Comparison of ENCODE assay signal across 8 cellular contexts in the genomic region with DNA sequence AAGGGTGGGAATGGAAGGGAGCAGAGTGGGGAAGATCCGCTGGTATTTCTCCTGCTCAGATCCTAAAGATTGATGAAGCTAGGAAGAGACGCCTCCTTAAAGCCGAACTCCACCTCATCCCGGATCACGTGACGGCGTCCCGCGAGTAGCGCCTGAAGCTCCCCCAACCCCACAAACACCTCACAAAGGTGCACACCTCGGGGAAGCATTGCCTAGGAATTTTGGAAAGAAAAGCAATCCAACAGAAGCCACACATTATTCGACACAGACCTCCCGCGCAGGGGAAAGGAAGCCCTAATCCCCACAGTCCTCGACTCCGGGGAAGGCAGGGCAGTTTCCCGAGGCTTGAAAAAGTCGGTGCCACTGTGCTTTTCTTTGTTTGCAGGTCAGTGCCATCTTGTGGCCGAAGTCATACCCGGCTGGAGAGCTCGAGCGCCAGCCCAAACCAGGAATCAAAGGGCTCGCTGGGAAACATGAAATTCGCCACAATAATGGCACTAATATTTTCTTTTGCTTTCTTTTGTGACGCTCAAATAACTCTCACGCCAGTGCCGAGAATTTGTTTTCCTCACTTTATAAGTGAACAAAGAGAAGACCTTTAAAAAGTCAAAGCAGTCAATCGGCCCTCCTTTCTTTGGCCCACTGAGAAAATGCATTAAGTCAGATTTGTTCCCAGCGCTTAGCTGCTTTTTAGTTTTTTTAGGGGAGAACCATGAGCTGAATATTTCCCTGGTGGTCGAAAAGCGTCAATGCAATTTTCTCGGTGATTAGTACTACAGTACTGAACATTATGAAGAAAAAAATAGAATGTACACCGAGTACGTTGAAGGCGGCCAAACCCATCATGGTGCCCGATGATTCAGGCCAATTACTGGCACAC. TPM values are rescaled to one million over a fixed set of nuclear protein-coding genes. Genes with fewer than 3 reads are reported as not detected.
DNase-seq lines count a peak whose midpoint lies in the region; ATAC-seq and TF ChIP-seq lines count a peak whose summit lies in the region.

A gene (minus strand): TSS at position 71 of the 880 bp plus-strand sequence. CDS start 6,042 bp downstream, outside the sequence.

- no peaks in the 10 kb centered on the region for H3K9me3 Mint-ChIP-seq in endothelial cell (ENCODE audit: unreplicated experiment)

- peaks cover 9% of the 10 kb centered on the region for H3K27me3 Mint-ChIP-seq in endothelial cell (ENCODE audit: unreplicated experiment)

- peak within 1 kb of the TSS; percentile 95 for H3K4me3 Mint-ChIP-seq in endothelial cell (ENCODE audit: unreplicated experiment)

- peaks cover 3% of the 10 kb centered on the region for H3K4me1 Mint-ChIP-seq in endothelial cell (ENCODE audit: unreplicated experiment)

- TF ChIP-seq CTCF in VCaP (conservative IDR thresholded peaks at IDR 0.05) (peak; percentile 90), endothelial cell (IDR thresholded peaks at IDR 0.05; ENCODE audit: unreplicated experiment) (peak; percentile 69)

- H3K36me3 Mint-ChIP-seq in endothelial cell (ENCODE audit: low read depth, unreplicated experiment) = no peaks in the 10 kb centered on the region

- peak; percentile 5 to 43 for DNase-seq in stimulated activated CD4-positive, alpha-beta T cell treated with anti-CD3 and anti-CD28 coated beads, Interleukin-12 subunit alpha, Interleukin-12 subunit beta, amount 100 ng/mL, for 24 hours (ENCODE audit: low read depth in 2 of 2)
- DNase-seq in stimulated activated CD4-positive, alpha-beta T cell treated with anti-CD3 and anti-CD28 coated beads, Interleukin-4, amount 100 ng/mL, for 4 hours = no peak
- DNase-seq in NCI-H1417 (lab: John Stamatoyannopoulos, UW) = peak; percentile 13 to 91 (median 85)
- peak; percentile 80 for DNase-seq in endothelial cell (ENCODE audit: low spot score)
- peak; percentile 83 to 90 for DNase-seq in lung microvascular endothelial cell (ENCODE audit: low read depth in 2 of 2)
- DNase-seq in stimulated activated naive CD8-positive, alpha-beta T cell treated with anti-CD3 and anti-CD28 coated beads, Interleukin-15, Interleukin-2, amounts not matched to agents 100 U/mL and 50 U/mL, for 24 hours = peak; percentile 33

- peak; percentile 92 for ATAC-seq in HG02759 (IDR thresholded peaks at IDR 0.05; ENCODE audit: unreplicated experiment)
- ATAC-seq in stimulated activated naive CD8-positive, alpha-beta T cell treated with anti-CD3 and anti-CD28 coated beads, Interleukin-15, Interleukin-2, amounts not matched to agents 100 U/mL and 50 U/mL, for 24 hours = peak; percentile 46

- no peak within 1 kb of the TSS for H3K27ac ChIP-seq in VCaP

- H3K27ac Mint-ChIP-seq in endothelial cell (ENCODE audit: unreplicated experiment) = no peak within 1 kb of the TSS

RNA-seq across cellular contexts. Expression of the gene that starts here (rescaled TPM):
- 2.6 TPM for total RNA-seq in endothelial cell (ENCODE audit: unreplicated experiment)
- under 0.01 TPM in 1 of 2 replicates, not detected in the other for total RNA-seq in lung microvascular endothelial cell

Comparison
In these comparisons a context has a peak if more than half of its experiments do, and no peak if none do; other contexts are left out.
1. DNase-seq: peak in stimulated activated CD4-positive, alpha-beta T cell treated with anti-CD3 and anti-CD28 coated beads, Interleukin-12 subunit alpha, Interleukin-12 subunit beta, amount 100 ng/mL, for 24 hours (2 of 2), NCI-H1417 (3 of 3), endothelial cell (single experiment) and stimulated activated naive CD8-positive, alpha-beta T cell treated with anti-CD3 and anti-CD28 coated beads, Interleukin-15, Interleukin-2, amounts not matched to agents 100 U/mL and 50 U/mL, for 24 hours (single experiment); none in stimulated activated CD4-positive, alpha-beta T cell treated with anti-CD3 and anti-CD28 coated beads, Interleukin-4, amount 100 ng/mL, for 4 hours (0 of 2).
2. Peak in DNase-seq in lung microvascular endothelial cell; RNA of the gene not detected or under 1 TPM.